17 cellular contexts compared by ENCODE assay signal in genomic region chr10:50575477-50576244, GRCh38. TPM values are rescaled to one million over a fixed set of nuclear protein-coding genes. Genes with fewer than 3 reads are reported as not detected.
A peak's percentile ranks its signal among the peaks of the same experiment; 100 is the strongest.
DNase-seq lines count a peak whose midpoint lies in the region; ATAC-seq and TF ChIP-seq lines count a peak whose summit lies in the region.
"Had no signal": no experiment of that assay in that cellular context is flagged by ENCODE, and none has a peak within 500 bp of the region (broad histone marks: within the 10 kb centered on the region; RNA-seq: fewer than 3 reads in every experiment).

No MANE protein-coding gene starts in this region.

- no peak overlapping the region for H4K5ac ChIP-seq in mesendoderm (ENCODE audit: low read length)

- no peak overlapping the region for H2BK15ac ChIP-seq in mesendoderm (replicated peaks; ENCODE audit: low read depth)

- H3K18ac ChIP-seq in mesendoderm (ENCODE audit: low read length) = no peak overlapping the region

- DNase-seq in AG10803 (ENCODE audit: low read depth) = peak; percentile 35
- DNase-seq in HCT116 (ENCODE audit: low read depth, low spot score) = no peak
- DNase-seq in brain microvascular endothelial cell = no peak
- DNase-seq in mesendoderm = no peak
- DNase-seq in nephron progenitor cell = no peak
- DNase-seq in endothelial cell (ENCODE audit: low spot score) = no peak
- DNase-seq: activated CD8-positive, alpha-beta memory T cell treated with anti-CD3 and anti-CD28 coated beads, Interleukin-2, amount 50 U/mL, for 48 hours; activated naive CD4-positive, alpha-beta T cell; CD8-positive, alpha-beta memory T cell; colonic mucosa; Karpas-422; NCI-H1092 treated with DMSO at 0.1 percent for 48 hours; NCI-H510A treated with DMSO at 0.1 percent for 48 hours had no signal

- no peak overlapping the region for H3K23ac ChIP-seq in mesendoderm (ENCODE audit: low read length)

- TF ChIP-seq CTCF in AG10803 (conservative IDR thresholded peaks at IDR 0.05; ENCODE audit: low read length) (no peak), HCT116 (IDR thresholded peaks at IDR 0.05 in 2 of 3, conservative IDR thresholded peaks at IDR 0.05 in 1 of 3; ENCODE audit: borderline replicate concordance in 1 of 3, insufficient read depth in 1 of 3, low read depth in 2 of 3, low read length in 2 of 3) (no peak), brain microvascular endothelial cell (IDR thresholded peaks at IDR 0.05; ENCODE audit: low read depth, low read length, missing control alignments) (no peak), nephron progenitor cell (IDR thresholded peaks at IDR 0.05) (no peak), endothelial cell (IDR thresholded peaks at IDR 0.05; ENCODE audit: unreplicated experiment) (no peak)

- H3K4me3 Mint-ChIP-seq in nephron progenitor cell (no peak overlapping the region), endothelial cell (ENCODE audit: unreplicated experiment) (no peak overlapping the region)

- no peaks in the 10 kb centered on the region for H3K9me2 ChIP-seq in HCT116 (ENCODE audit: insufficient read depth)

- POLR2A ChIA-PET in HCT116 (lab: Charles Lee) = no interaction called here

- H3K36me3 ChIP-seq in HCT116 (ENCODE audit: control insufficient read depth in 1 of 2, insufficient read depth in 2 of 2, low read length in 2 of 2) (no peaks in the 10 kb centered on the region), brain microvascular endothelial cell (replicated peaks) (no peaks in the 10 kb centered on the region), mesendoderm (ENCODE audit: control insufficient read depth, insufficient read depth, low read length) (no peaks in the 10 kb centered on the region)
- H3K36me3 ChIP-seq: colonic mucosa, neutrophil had no signal

- no CpG with 5 or more reads among the region's 5 CpGs for WGBS in mesendoderm (ENCODE audit: extremely low coverage, insufficient coverage, low lambda C conversion rate)

- H3K4me1 Mint-ChIP-seq in nephron progenitor cell (peaks cover 9% of the 10 kb centered on the region), endothelial cell (ENCODE audit: unreplicated experiment) (peaks cover 37% of the 10 kb centered on the region)

- no peak overlapping the region for H2BK120ac ChIP-seq in mesendoderm (ENCODE audit: low read depth, low read length)

- TF ChIP-seq POLR2A in HCT116 (IDR thresholded peaks at IDR 0.05; ENCODE audit: borderline replicate concordance, extremely low read depth, insufficient read depth, insufficient read length) = no peak

- ATAC-seq in HCT116 = peak; percentile 32; the same call in 1 of the 2 replicates
- ATAC-seq in GM18873 (IDR thresholded peaks at IDR 0.05; ENCODE audit: low FRiP score, unreplicated experiment) = no peak
- no peak for ATAC-seq in HG02623 (IDR thresholded peaks at IDR 0.05; ENCODE audit: unreplicated experiment)

- peaks cover 1% of the 10 kb centered on the region for H3K79me1 ChIP-seq in mesendoderm (ENCODE audit: low read length)

- H3K79me2 ChIP-seq in HCT116 (ENCODE audit: insufficient read depth, low read length) (no peaks in the 10 kb centered on the region; the same call in 1 of the 2 replicates), mesendoderm (ENCODE audit: control insufficient read depth, insufficient read depth, low read length) (no peaks in the 10 kb centered on the region)

- no peaks in the 10 kb centered on the region for H3K9me3 ChIP-seq in HCT116 (ENCODE audit: control insufficient read depth in 1 of 2, insufficient read depth in 1 of 2, low read depth in 1 of 2, low read length in 2 of 2)
- H3K9me3 ChIP-seq: colonic mucosa, neutrophil, testis had no signal

- RAD21 ChIA-PET in HCT116 (lab: Charles Lee; ENCODE audit: low non-redundant PET in 1 of 2, low total read pairs in 2 of 2, uncharacterized antibody in 2 of 2, unreplicated experiment in 2 of 2) = no interaction called here

- H3K27me3 ChIP-seq in HCT116 (ENCODE audit: insufficient read depth, low read length) = no peaks in the 10 kb centered on the region
- no peaks in the 10 kb centered on the region for H3K27me3 ChIP-seq in brain microvascular endothelial cell (replicated peaks)
- H3K27me3 ChIP-seq in mesendoderm (ENCODE audit: insufficient read depth, low read length, poor library complexity) = no peaks in the 10 kb centered on the region
- H3K27me3 ChIP-seq: colonic mucosa, neutrophil, testis had no signal

- BruUV-seq in HCT116 (replicated peaks; lab: Mats Ljungman, UMichigan) = no TSS peak

- no peak overlapping the region for H2BK5ac ChIP-seq in mesendoderm (ENCODE audit: low read length)

- H3K4me2 ChIP-seq in HCT116 (ENCODE audit: low read length) (peak overlapping the region; percentile 33), mesendoderm (ENCODE audit: low read length) (no peak overlapping the region)

- H4K20me1 ChIP-seq in HCT116 (ENCODE audit: insufficient read depth) = no peaks in the 10 kb centered on the region

- no peaks in the 10 kb centered on the region for H3K36me3 Mint-ChIP-seq in nephron progenitor cell (ENCODE audit: low read depth)
- no peaks in the 10 kb centered on the region for H3K36me3 Mint-ChIP-seq in endothelial cell (ENCODE audit: low read depth, unreplicated experiment)

- H2AFZ ChIP-seq in HCT116 (ENCODE audit: low read depth, low read length, poor library complexity, severe bottlenecking) = no peak overlapping the region

- no peaks in the 10 kb centered on the region for H3K9me3 Mint-ChIP-seq in nephron progenitor cell
- H3K9me3 Mint-ChIP-seq in endothelial cell (ENCODE audit: unreplicated experiment) = no peaks in the 10 kb centered on the region
- H3K9me3 Mint-ChIP-seq: CD8-positive, alpha-beta memory T cell had no signal

- H3K56ac ChIP-seq in mesendoderm (ENCODE audit: low read length) = no peak overlapping the region

- H3K27ac Mint-ChIP-seq in nephron progenitor cell = no peak overlapping the region
- no peak overlapping the region for H3K27ac Mint-ChIP-seq in endothelial cell (ENCODE audit: unreplicated experiment)

- H3K4me1 ChIP-seq in HCT116 (ENCODE audit: control insufficient read depth in 1 of 2, insufficient read depth in 2 of 2, low read length in 2 of 2) (peaks cover 5 to 20% of the 10 kb centered on the region in 2 experiments; a peak in 3 of 4 replicates), mesendoderm (ENCODE audit: control insufficient read depth, low read depth, low read length) (peaks cover 10% of the 10 kb centered on the region)

- in situ Hi-C loops in brain microvascular endothelial cell (cut with HindIII; ENCODE audit: low pct_ligation_motif_present, low sequenced_read_pairs) = no loop called here

- H3K9ac ChIP-seq in HCT116 (ENCODE audit: low read length) (no peak overlapping the region), mesendoderm (ENCODE audit: low read length) (no peak overlapping the region)

- CTCF ChIA-PET in HCT116 (lab: Charles Lee) = no interaction called here

- intact Hi-C loops in HCT116 (cut with micrococcal nuclease) = no loop called here

- H4K8ac ChIP-seq in mesendoderm (ENCODE audit: low read depth, low read length) = no peak overlapping the region

- TF ChIP-seq RAD21 in HCT116 (IDR thresholded peaks at IDR 0.05; ENCODE audit: low read depth) = no peak

- H3K4me3 ChIP-seq in AG10803 (ENCODE audit: low read length) (no peak overlapping the region), HCT116 (replicated peaks in 1 of 2; ENCODE audit: low read depth in 1 of 2, low read length in 2 of 2) (no peak overlapping the region), brain microvascular endothelial cell (ENCODE audit: low read depth, low read length) (no peak overlapping the region), mesendoderm (ENCODE audit: low read length) (no peak overlapping the region)
- H3K4me3 ChIP-seq: colonic mucosa, testis had no signal

- H3K4ac ChIP-seq in mesendoderm (ENCODE audit: low read depth, low read length) = no peak overlapping the region

- H2AK5ac ChIP-seq in mesendoderm (ENCODE audit: low read length) = peak overlapping the region; percentile 51

- H3K27ac ChIP-seq in HCT116 (ENCODE audit: low read depth, low read length) (no peak overlapping the region), brain microvascular endothelial cell (peak overlapping the region; percentile 5), mesendoderm (ENCODE audit: low read depth, low read length) (no peak overlapping the region)
- H3K27ac ChIP-seq: colonic mucosa, neutrophil had no signal

- H3K27me3 Mint-ChIP-seq in nephron progenitor cell (ENCODE audit: low read depth, poor library complexity) (no peaks in the 10 kb centered on the region), endothelial cell (ENCODE audit: unreplicated experiment) (no peaks in the 10 kb centered on the region)

TF ChIP-seq in HCT116, 20 proteins besides CTCF, POLR2A, EP300 and RAD21:
- no peak for TF ChIP-seq SIN3A (IDR thresholded peaks at IDR 0.05; ENCODE audit: low read depth)

RNA-seq across cellular contexts. Expression of gene SGMS1, which starts 48.1 kb away (rescaled TPM):
- total RNA-seq in HCT116 (2021; ENCODE audit: unreplicated experiment) (29.1 TPM), endothelial cell (ENCODE audit: unreplicated experiment) (12.4 TPM)
- polyA plus RNA-seq in HCT116 (2012) = 13.3 and 14.7 TPM in 2 replicates
- polyA plus RNA-seq in mesendoderm (2013, experiment 1 of 2) = 13.6 TPM
- 13.0 TPM for polyA plus RNA-seq in mesendoderm (2013, experiment 2 of 2)
